9 cellular contexts compared by ENCODE assay signal in the genomic region with DNA sequence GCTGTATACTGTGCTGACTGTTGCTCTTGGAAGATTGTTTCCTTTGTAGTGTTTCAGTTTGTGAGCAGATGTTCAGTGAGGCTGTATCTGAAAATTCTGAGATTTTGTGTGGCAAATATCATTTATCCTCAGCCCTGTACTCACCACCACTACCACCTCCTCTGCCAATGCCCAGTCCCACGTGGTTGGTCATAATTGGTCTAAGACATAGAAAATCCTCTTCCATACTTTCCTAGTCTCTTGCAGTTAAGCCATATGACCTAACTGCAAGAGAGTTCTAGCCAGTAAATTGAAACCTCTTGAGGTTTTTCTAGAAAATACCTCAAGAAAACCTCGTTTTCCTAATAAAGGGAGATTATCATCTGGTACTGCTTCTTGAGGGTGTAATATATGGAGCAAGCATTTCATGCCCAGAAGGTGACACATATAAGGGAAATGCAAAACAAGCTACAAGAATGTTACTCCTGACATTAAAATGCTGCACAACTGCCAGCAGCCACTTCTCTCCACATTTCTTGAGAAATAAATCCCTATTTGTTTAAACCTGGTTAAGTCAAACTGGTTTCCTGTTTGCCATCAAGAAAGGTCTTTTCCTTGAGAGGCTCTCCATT. TPM values are rescaled to one million over a fixed set of nuclear protein-coding genes. Genes with fewer than 3 reads are reported as not detected.
A peak's percentile ranks its signal among the peaks of the same experiment; 100 is the strongest.
DNase-seq lines count a peak whose midpoint lies in the region; ATAC-seq, FAIRE-seq and TF ChIP-seq lines count a peak whose summit lies in the region.
"Had no signal": no experiment of that assay in that cellular context is flagged by ENCODE, and none has a peak within 500 bp of the region (broad histone marks: within the 10 kb centered on the region; RNA-seq: fewer than 3 reads in every experiment).

No MANE protein-coding gene starts in this region.

- H3K27me3 ChIP-seq in PC-9 (ENCODE audit: insufficient read depth, low read depth) (no peaks in the 10 kb centered on the region), esophagus muscularis mucosa (no peaks in the 10 kb centered on the region)

- H4K20me1 ChIP-seq in PC-9 (ENCODE audit: insufficient read depth): no peaks in the 10 kb centered on the region

- BruUV-seq in PC-9 (replicated peaks; lab: Mats Ljungman, UMichigan): no TSS peak

- H3K4me1 ChIP-seq in PC-9 (replicated peaks; ENCODE audit: insufficient read depth): no peaks in the 10 kb centered on the region
- H3K4me1 ChIP-seq in esophagus muscularis mucosa: peaks cover 0 to 12% (median 3%) of the 10 kb centered on the region in 4 donors

- DNase-seq in DMS 273 (lab: John Stamatoyannopoulos, UW; ENCODE audit: unreplicated experiment): peak; percentile 11
- DNase-seq in DMS 273 treated with DMSO at 0.1 percent for 48 hours (lab: John Stamatoyannopoulos, UW): no peak
- no peak for DNase-seq in PC-9
- DNase-seq in dermis blood vessel endothelial cell: peak; percentile 19
- DNase-seq in retinal pigment epithelial cell (ENCODE audit: low read depth): peak; percentile 55
- DNase-seq in urothelium cell line (ENCODE audit: low spot score): no peak
- DNase-seq in esophagus muscularis mucosa (ENCODE audit: extremely low spot score): no peak
- DNase-seq: 8988T had no signal

- no peak for TF ChIP-seq POLR2A in esophagus muscularis mucosa (IDR thresholded peaks at IDR 0.05; ENCODE audit: low read depth)

- no peak overlapping the region for H3K4me2 ChIP-seq in PC-9

- TF ChIP-seq CTCF in PC-9 (conservative IDR thresholded peaks at IDR 0.05) (no peak), retinal pigment epithelial cell (conservative IDR thresholded peaks at IDR 0.05; ENCODE audit: low read depth, low read length) (no peak), esophagus muscularis mucosa (IDR thresholded peaks at IDR 0.05) (no peak)

- H2AFZ ChIP-seq in PC-9: no peak overlapping the region

- CTCF ChIA-PET in PC-9 (lab: Charles Lee): no interaction called here

- H3K36me3 ChIP-seq in PC-9 (ENCODE audit: low read depth) (0 out of 2 replicates have a peak, but pooled peaks cover 4% of the 10 kb centered on the region), esophagus muscularis mucosa (peaks cover 14 to 60% (median 31%) of the 10 kb centered on the region in 4 donors)

- no peak for TF ChIP-seq EP300 in esophagus muscularis mucosa (IDR thresholded peaks at IDR 0.05)

- no peak overlapping the region for H3K4me3 ChIP-seq in PC-9
- no peak overlapping the region for H3K4me3 ChIP-seq in retinal pigment epithelial cell (ENCODE audit: low read length)
- H3K4me3 ChIP-seq in esophagus muscularis mucosa: no peak overlapping the region

- POLR2A ChIA-PET in PC-9 (lab: Charles Lee; ENCODE audit: unreplicated experiment): no interaction called here

- WGBS in esophagus muscularis mucosa: 71% methylated on average over 2 of the region's 2 CpGs

- peak overlapping the region; percentile 6 for H3K27ac ChIP-seq in PC-9
- H3K27ac ChIP-seq in esophagus muscularis mucosa (replicated peaks in 1 of 4): peak overlapping the region in 1 of 4 donors; percentile 5

- intact Hi-C loops in PC-9 (cut with micrococcal nuclease; ENCODE audit: unreplicated experiment): no loop called here
- intact Hi-C loops in esophagus muscularis mucosa (cut with DNase I): no loop called here

- FAIRE-seq in urothelium cell line (lab: Jason Lieb, UNC): no peak

- no peaks in the 10 kb centered on the region for H3K9me2 ChIP-seq in PC-9 (ENCODE audit: insufficient read depth)

- no peak for ATAC-seq in GM18907 (IDR thresholded peaks at IDR 0.05; ENCODE audit: unreplicated experiment)

- H3K9me3 ChIP-seq in PC-9 (ENCODE audit: insufficient read depth, low read depth): no peaks in the 10 kb centered on the region
- H3K9me3 ChIP-seq in esophagus muscularis mucosa: no peaks in the 10 kb centered on the region

- H3F3A ChIP-seq in PC-9 (ENCODE audit: insufficient read depth, low read depth): peaks cover 16% of the 10 kb centered on the region

- no peaks in the 10 kb centered on the region for H3K79me2 ChIP-seq in PC-9 (ENCODE audit: low read depth)

RNA-seq across cellular contexts. Expression of a gene that starts 32.8 kb away (rescaled TPM):
- total RNA-seq in PC-9 (2021): 55.1 and 60.6 TPM in 2 replicates
- 197 and 253 TPM in 2 replicates for total RNA-seq in dermis blood vessel endothelial cell
- 10 to 100 TPM; 35.7 to 78.4 (median 42.5) TPM for total RNA-seq in esophagus muscularis mucosa

RNA-seq across cellular contexts. Expression of a gene that starts 32.9 kb away (rescaled TPM):
- total RNA-seq in PC-9 (2021): 16.5 and 20.2 TPM in 2 replicates
- total RNA-seq in dermis blood vessel endothelial cell: 27.6 and 35.6 TPM in 2 replicates
- 10 to 100 TPM; 17.8 to 32.0 (median 21.3) TPM for total RNA-seq in esophagus muscularis mucosa

RNA-seq across cellular contexts. Expression of a gene that starts 49.5 kb away (rescaled TPM):
- total RNA-seq in PC-9 (2021): 43.5 and 44.2 TPM in 2 replicates
- 29.5 and 35.9 TPM in 2 replicates for total RNA-seq in dermis blood vessel endothelial cell
- total RNA-seq in esophagus muscularis mucosa: 10 to 100 TPM; 29.8 to 49.1 (median 38.3) TPM

Comparison
In these comparisons a context has a peak if more than half of its experiments do, and no peak if none do; other contexts are left out.
1. DNase-seq: peak in DMS 273 (single experiment), dermis blood vessel endothelial cell (single experiment) and retinal pigment epithelial cell (single experiment); none in DMS 273 treated with DMSO at 0.1 percent for 48 hours (single experiment), PC-9 (0 of 2), urothelium cell line (single experiment) and esophagus muscularis mucosa (single experiment).